9 cellular contexts compared by ENCODE assay signal in the genomic region with DNA sequence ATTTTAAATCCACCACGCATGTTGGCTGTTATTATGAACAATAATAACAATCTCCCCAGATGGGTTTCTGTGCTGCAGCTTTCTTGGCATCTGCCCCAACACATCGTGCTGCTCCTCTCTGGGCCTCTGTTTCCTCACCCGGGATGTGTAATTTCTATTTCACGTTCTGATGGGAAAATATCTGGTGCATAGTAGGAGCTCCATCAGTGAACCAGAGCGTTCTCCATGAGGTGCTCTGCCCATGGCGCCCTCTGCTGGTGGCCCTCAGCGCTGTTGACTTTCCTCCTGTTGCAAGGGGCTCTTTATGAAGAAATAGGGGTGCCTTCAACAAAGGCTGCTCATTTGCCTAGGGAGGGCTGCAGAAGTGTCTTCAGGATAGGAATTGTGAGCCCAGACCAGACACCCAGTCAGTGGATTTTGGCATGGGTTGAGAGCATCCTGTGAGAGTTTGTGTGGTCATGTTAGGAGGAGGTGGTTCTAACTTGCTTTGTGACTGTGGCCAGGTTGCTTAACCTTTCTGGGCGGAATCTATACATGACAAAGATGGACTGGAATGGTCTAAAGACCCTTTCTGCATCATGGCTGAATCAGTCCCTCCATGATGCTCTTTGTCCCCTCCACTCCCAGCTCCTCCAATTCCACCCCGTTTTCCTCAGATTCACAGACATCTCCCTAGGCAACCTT. TPM values are rescaled to one million over a fixed set of nuclear protein-coding genes. Genes with fewer than 3 reads are reported as not detected.
DNase-seq lines count a peak whose midpoint lies in the region; ATAC-seq, FAIRE-seq and TF ChIP-seq lines count a peak whose summit lies in the region.
"Had no signal": no experiment of that assay in that cellular context is flagged by ENCODE, and none has a peak within 500 bp of the region (broad histone marks: within the 10 kb centered on the region; RNA-seq: fewer than 3 reads in every experiment).

No MANE protein-coding gene starts in this region.

- TF ChIP-seq CTCF in colonic mucosa (IDR thresholded peaks at IDR 0.05), result peak; percentile 82

- H3K4me1 ChIP-seq in colonic mucosa, result no peaks in the 10 kb centered on the region
- H3K4me1 ChIP-seq: SJSA1 had no signal

- H3K27ac ChIP-seq in colonic mucosa, result no peak overlapping the region
- H3K27ac ChIP-seq: SJSA1 had no signal

- H3K4me3 ChIP-seq in colonic mucosa, result no peak overlapping the region
- H3K4me3 ChIP-seq: SJSA1 had no signal

- DNase-seq in DMS53 treated with DMSO at 0.1 percent for 48 hours (lab: John Stamatoyannopoulos, UW; ENCODE audit: unreplicated experiment) (peak; percentile 21), KBM-7 (peak; percentile 46), colonic mucosa (peak; percentile 61), midbrain (lab: John Stamatoyannopoulos, UW) (peak; percentile 27), GM19239 (ENCODE audit: insufficient read length, low spot score) (no peak)
- DNase-seq in activated CD4-positive, alpha-beta T cell treated with anti-CD3 and anti-CD28 coated beads for 48 hours, result peak; percentile 77
- peak; percentile 50 for DNase-seq in stimulated activated naive CD4-positive, alpha-beta T cell treated with Interleukin-2 at 50 U/mL for 16 hours (lab: John Stamatoyannopoulos, UW)

- H3K9ac ChIP-seq in colonic mucosa (ENCODE audit: low read depth in 2 of 2, low read length in 2 of 2), result no peak overlapping the region

- ATAC-seq in GM18517 (IDR thresholded peaks at IDR 0.05; ENCODE audit: unreplicated experiment), result no peak

- in situ Hi-C loops in KBM-7 (cut with MboI; ENCODE audit: low pct_unique_long_range_greater_than_20kb, low sequenced_read_pairs), result no loop called here

- no peaks in the 10 kb centered on the region for H3K36me3 ChIP-seq in colonic mucosa
- H3K36me3 ChIP-seq: SJSA1 had no signal

- no peak for FAIRE-seq in GM19239 (lab: Jason Lieb, UNC)

- H3K9me3 ChIP-seq in colonic mucosa, result no peaks in the 10 kb centered on the region
- H3K9me3 ChIP-seq: SJSA1 had no signal

- H3K27me3 ChIP-seq in colonic mucosa, result peaks cover 34% of the 10 kb centered on the region

- intact Hi-C loops in colonic mucosa (cut with DNase I), result loop anchor here (5.0 kb wide), 1 partner anchor 110 kb away; no protein-coding TSS in a partner anchor

RNA-seq across cellular contexts. Expression of a gene that starts 8.1 kb away (rescaled TPM):
- not detected for total RNA-seq in colonic mucosa
- total RNA-seq: SJSA1 had no signal

RNA-seq across cellular contexts. Expression of a gene that starts 14.5 kb away (rescaled TPM):
- total RNA-seq in colonic mucosa, result 10 to 100 TPM; 20.8 to 25.3 TPM

RNA-seq across cellular contexts. Expression of a gene that starts 57.4 kb away (rescaled TPM):
- total RNA-seq in colonic mucosa, result under 1 TPM; 0.16 to 0.22 TPM
- total RNA-seq: SJSA1 had no signal
